In genomic region chr3:32453346-32453745, GRCh38 we compare ENCODE assay signal across 11 cellular contexts. TPM values are rescaled to one million over a fixed set of nuclear protein-coding genes. Genes with fewer than 3 reads are reported as not detected.
DNase-seq lines count a peak whose midpoint lies in the region; ATAC-seq and TF ChIP-seq lines count a peak whose summit lies in the region.
"Had no signal": no experiment of that assay in that cellular context is flagged by ENCODE, and none has a peak within 500 bp of the region (broad histone marks: within the 10 kb centered on the region; RNA-seq: fewer than 3 reads in every experiment).

No MANE protein-coding gene starts in this region.

- H2BK15ac ChIP-seq in IMR-90 (ENCODE audit: low read depth, low read length) = no peak overlapping the region

- in situ Hi-C loops in IMR-90 (cut with MboI; ENCODE audit: low sequenced_read_pairs) = no loop called here

- no peak for TF ChIP-seq RAD21 in IMR-90 (IDR thresholded peaks at IDR 0.05; ENCODE audit: low read length)

- no peak overlapping the region for H2AK9ac ChIP-seq in IMR-90 (replicated peaks; ENCODE audit: low read depth, low read length, poor library complexity)

- H3K4me2 ChIP-seq in IMR-90 (ENCODE audit: low read depth, low read length) = no peak overlapping the region

- H3K4me3 Mint-ChIP-seq in CD4-positive, CD25-positive, alpha-beta regulatory T cell = peak overlapping the region in 1 of 4 donors; percentile 69
- no peak overlapping the region for H3K4me3 Mint-ChIP-seq in central memory CD8-positive, alpha-beta T cell
- no peak overlapping the region for H3K4me3 Mint-ChIP-seq in naive thymus-derived CD8-positive, alpha-beta T cell

- H3K56ac ChIP-seq in IMR-90 (ENCODE audit: extremely low read depth, insufficient read depth, low read length) = no peak overlapping the region

- H4K5ac ChIP-seq in IMR-90 (ENCODE audit: low read depth, low read length) = no peak overlapping the region

- H3K4me3 ChIP-seq in CD4-positive, CD25-positive, alpha-beta regulatory T cell (ENCODE audit: low read depth, low read length) = no peak overlapping the region
- H3K4me3 ChIP-seq in IMR-90 (ENCODE audit: insufficient read depth, low read depth, low read length) = no peak overlapping the region
- H3K4me3 ChIP-seq: breast epithelium, lung had no signal

- TF ChIP-seq CTCF in IMR-90 (conservative IDR thresholded peaks at IDR 0.05; ENCODE audit: low read depth, low read length) = no peak

- H3K18ac ChIP-seq in IMR-90 (ENCODE audit: low read depth, low read length) = no peak overlapping the region

- H3K4ac ChIP-seq in IMR-90 (ENCODE audit: low read depth, low read length) = no peak overlapping the region

- H3K36me3 ChIP-seq in CD4-positive, CD25-positive, alpha-beta regulatory T cell (ENCODE audit: control insufficient read depth, insufficient read depth, low read length) = peaks cover 52% of the 10 kb centered on the region
- H3K36me3 ChIP-seq in IMR-90 (ENCODE audit: control insufficient read depth, insufficient read depth, low read length) = no peaks in the 10 kb centered on the region
- H3K36me3 ChIP-seq: breast epithelium had no signal

- intact Hi-C loops in IMR-90 (cut with micrococcal nuclease) = loop anchor here (5.0 kb wide), 1 partner anchor 51 kb away; no protein-coding TSS in a partner anchor

- no peaks in the 10 kb centered on the region for H3K27me3 Mint-ChIP-seq in CD4-positive, CD25-positive, alpha-beta regulatory T cell
- no peaks in the 10 kb centered on the region for H3K27me3 Mint-ChIP-seq in central memory CD8-positive, alpha-beta T cell
- no peaks in the 10 kb centered on the region for H3K27me3 Mint-ChIP-seq in naive thymus-derived CD8-positive, alpha-beta T cell

- H2BK120ac ChIP-seq in IMR-90 (ENCODE audit: low read depth, low read length) = no peak overlapping the region

- H3K27me3 ChIP-seq in CD4-positive, CD25-positive, alpha-beta regulatory T cell (ENCODE audit: control insufficient read depth, insufficient read depth, low read length) = no peaks in the 10 kb centered on the region
- H3K27me3 ChIP-seq in IMR-90 (ENCODE audit: control insufficient read depth, insufficient read depth, low read length) = no peaks in the 10 kb centered on the region
- H3K27me3 ChIP-seq: breast epithelium had no signal

- no peak overlapping the region for H3K14ac ChIP-seq in IMR-90 (replicated peaks; ENCODE audit: low read depth, low read length)

- TF ChIP-seq POLR2A in IMR-90 (IDR thresholded peaks at IDR 0.05; ENCODE audit: low read depth, low read length) = no peak

- no peaks in the 10 kb centered on the region for H3K79me1 ChIP-seq in IMR-90 (ENCODE audit: low read depth in 1 of 2, low read length in 2 of 2)

- POLR2A ChIA-PET in IMR-90 (lab: Charles Lee; ENCODE audit: unreplicated experiment) = no interaction called here
- POLR2A ChIA-PET in naive thymus-derived CD8-positive, alpha-beta T cell (lab: Charles Lee) = interaction anchor here (11.7 to 16.1 kb wide), 2 partner anchors 15 to 32 kb away, joined by 246 to 353 read pairs; no protein-coding TSS in a partner anchor

- no peak overlapping the region for H4K91ac ChIP-seq in IMR-90 (ENCODE audit: insufficient read depth, low read depth, low read length)

- H2AK5ac ChIP-seq in IMR-90 (ENCODE audit: low read depth, low read length) = no peak overlapping the region

- peaks cover 22 to 72% (median 46%) of the 10 kb centered on the region in 4 donors for H3K4me1 Mint-ChIP-seq in CD4-positive, CD25-positive, alpha-beta regulatory T cell
- peaks cover 39% of the 10 kb centered on the region for H3K4me1 Mint-ChIP-seq in central memory CD8-positive, alpha-beta T cell
- H3K4me1 Mint-ChIP-seq in naive thymus-derived CD8-positive, alpha-beta T cell = peaks cover 35 to 61% (median 58%) of the 10 kb centered on the region in 4 donors

- no TSS peak for BruUV-seq in IMR-90 (replicated peaks; lab: Mats Ljungman, UMichigan)

- H3K36me3 Mint-ChIP-seq in CD4-positive, CD25-positive, alpha-beta regulatory T cell = peaks cover 40% of the 10 kb centered on the region
- peaks cover 33% of the 10 kb centered on the region for H3K36me3 Mint-ChIP-seq in central memory CD8-positive, alpha-beta T cell (ENCODE audit: insufficient read depth)
- H3K36me3 Mint-ChIP-seq in naive thymus-derived CD8-positive, alpha-beta T cell = peaks cover 11 to 55% (median 32%) of the 10 kb centered on the region in 3 donors

- CTCF ChIA-PET in IMR-90 (lab: Yijun Ruan, JAX) = no interaction called here

- H3K27ac Mint-ChIP-seq in CD4-positive, CD25-positive, alpha-beta regulatory T cell = peak overlapping the region in 2 of 3 donors; percentile 81 to 89
- H3K27ac Mint-ChIP-seq in central memory CD8-positive, alpha-beta T cell (ENCODE audit: low read depth) = peak overlapping the region; percentile 76
- H3K27ac Mint-ChIP-seq in naive thymus-derived CD8-positive, alpha-beta T cell = peak overlapping the region in 9 of 10 donors; percentile 70 to 99 (median 84)

- H3K23ac ChIP-seq in IMR-90 (ENCODE audit: low read depth, low read length) = no peak overlapping the region

- H3K9me3 Mint-ChIP-seq in CD4-positive, CD25-positive, alpha-beta regulatory T cell = peaks cover 0 to 1% (median 0%) of the 10 kb centered on the region in 7 donors
- peaks cover 4% of the 10 kb centered on the region for H3K9me3 Mint-ChIP-seq in central memory CD8-positive, alpha-beta T cell
- peaks cover 0 to 3% (median 0%) of the 10 kb centered on the region in 9 donors for H3K9me3 Mint-ChIP-seq in naive thymus-derived CD8-positive, alpha-beta T cell

- H3K9me3 ChIP-seq in CD4-positive, CD25-positive, alpha-beta regulatory T cell (ENCODE audit: control insufficient read depth in 2 of 2, low read length in 2 of 2) = no peaks in the 10 kb centered on the region
- no peaks in the 10 kb centered on the region for H3K9me3 ChIP-seq in IMR-90 (ENCODE audit: control insufficient read depth, insufficient read depth, low read length)
- H3K9me3 ChIP-seq: breast epithelium had no signal

- no CpG with 5 or more reads among the region's 5 CpGs for WGBS in IMR-90 (ENCODE audit: extremely low coverage in 2 of 2, insufficient read length in 1 of 2), 2 experiments

- H3K4me1 ChIP-seq in CD4-positive, CD25-positive, alpha-beta regulatory T cell (ENCODE audit: control insufficient read depth, insufficient read depth, low read length, poor library complexity, severe bottlenecking) = peaks cover 35% of the 10 kb centered on the region
- peaks cover 10% of the 10 kb centered on the region for H3K4me1 ChIP-seq in IMR-90 (ENCODE audit: control insufficient read depth, insufficient read depth, low read length)
- H3K4me1 ChIP-seq: breast epithelium had no signal

- no peak overlapping the region for H3K27ac ChIP-seq in CD4-positive, CD25-positive, alpha-beta regulatory T cell (ENCODE audit: insufficient read depth, low read length, poor library complexity, severe bottlenecking)
- H3K27ac ChIP-seq in IMR-90 (ENCODE audit: insufficient read depth, low read length) = peak overlapping the region; percentile 45; the same call in 1 of the 2 replicates
- H3K27ac ChIP-seq: breast epithelium had no signal

- no peak overlapping the region for H2AFZ ChIP-seq in IMR-90 (replicated peaks; ENCODE audit: low read length, poor library complexity)

- no peak overlapping the region for H4K8ac ChIP-seq in IMR-90 (ENCODE audit: low read depth in 2 of 2, low read length in 2 of 2)

- no peak for ATAC-seq in CD4-positive, CD25-positive, alpha-beta regulatory T cell (ENCODE audit: low read depth in 2 of 2)
- peak; percentile 98 for ATAC-seq in IMR-90 (ENCODE audit: low read depth)
- no peak for ATAC-seq in central memory CD8-positive, alpha-beta T cell (replicated peaks; ENCODE audit: extremely low read depth, poor library complexity, severe bottlenecking)
- ATAC-seq in naive thymus-derived CD8-positive, alpha-beta T cell = no peak

- no peak overlapping the region for H2BK5ac ChIP-seq in IMR-90 (ENCODE audit: low read depth, low read length, poor library complexity, severe bottlenecking)

- dilution Hi-C loops in IMR-90 (cut with HindIII; ENCODE audit: low sequenced_read_pairs, unreplicated experiment) = no loop called here

- H2BK20ac ChIP-seq in IMR-90 (ENCODE audit: low read depth, low read length) = no peak overlapping the region

- no peak for DNase-seq in CD4-positive, CD25-positive, alpha-beta regulatory T cell
- DNase-seq in IMR-90 = peak; percentile 95
- DNase-seq in central memory CD8-positive, alpha-beta T cell (ENCODE audit: low spot score in 2 of 2) = no peak
- no peak for DNase-seq in naive thymus-derived CD8-positive, alpha-beta T cell
- no peak for DNase-seq in NCI-H524 (lab: John Stamatoyannopoulos, UW)
- DNase-seq in NCI-H2029 (lab: John Stamatoyannopoulos, UW) = no peak
- DNase-seq in SKM-1 (lab: John Stamatoyannopoulos, UW; ENCODE audit: unreplicated experiment) = no peak
- DNase-seq: activated T-cell treated with anti-CD3 and anti-CD28 coated beads for 4 hours, hypothalamus had no signal

- H4K20me1 ChIP-seq in IMR-90 (ENCODE audit: insufficient read depth, low read length) = 0 out of 2 replicates have a peak, but pooled peaks cover 6% of the 10 kb centered on the region

- H3K9me1 ChIP-seq in IMR-90 (ENCODE audit: insufficient read depth, low read length) = peaks cover 6% of the 10 kb centered on the region; the same call in 1 of the 2 replicates

- H3K9ac ChIP-seq in IMR-90 (ENCODE audit: low read depth, low read length) = no peak overlapping the region

TF ChIP-seq in IMR-90, 13 proteins besides CTCF, POLR2A, EP300 and RAD21:
- TF ChIP-seq MAFK (IDR thresholded peaks at IDR 0.05; ENCODE audit: low read depth, low read length) (peak; percentile 85), FOS (IDR thresholded peaks at IDR 0.05; ENCODE audit: low read depth, low read length) (peak; percentile 89), BHLHE40 (IDR thresholded peaks at IDR 0.05; ENCODE audit: low read depth, low read length) (peak; percentile 67), SMC3 (IDR thresholded peaks at IDR 0.05; ENCODE audit: low read depth, low read length) (no peak), NFE2L2 (IDR thresholded peaks at IDR 0.05; ENCODE audit: low read depth, low read length) (peak; percentile 99), CEBPB (IDR thresholded peaks at IDR 0.05; ENCODE audit: low read depth, low read length) (peak; percentile 90), CHD1 (IDR thresholded peaks at IDR 0.05; ENCODE audit: low read depth, low read length) (no peak)

RNA-seq across cellular contexts. Expression of gene CMTM6, which starts 49.3 kb away (rescaled TPM):
- total RNA-seq in CD4-positive, CD25-positive, alpha-beta regulatory T cell = 46.1 TPM
- 100 to 1,000 TPM in 1 of 4 donors, 10 to 100 TPM in 3; 65.5 to 102 (median 80.3) TPM for polyA plus RNA-seq in CD4-positive, CD25-positive, alpha-beta regulatory T cell
- 36.6 and 85.0 TPM in 2 replicates for total RNA-seq in IMR-90 (2012; rRNA removed)
- 21.3 and 29.4 TPM in 2 replicates for polyA plus RNA-seq in IMR-90 (2012; rRNA removed)
- 6.5 and 13.3 TPM in 2 replicates for polyA plus RNA-seq in IMR-90 (2012; cell fraction: cytosol; rRNA removed)
- 1.8 and 8.1 TPM in 2 replicates for polyA plus RNA-seq in IMR-90 (2012; cell fraction: nucleus; rRNA removed; ENCODE audit: low replicate concordance)
- 10 to 100 TPM; 26.2 to 29.7 TPM for total RNA-seq in naive thymus-derived CD8-positive, alpha-beta T cell
- polyA plus RNA-seq in naive thymus-derived CD8-positive, alpha-beta T cell = 10 to 100 TPM; 36.2 to 61.4 (median 40.0) TPM
